In genomic region chr4:88619973-88620372, GRCh38 we compare ENCODE assay signal across 20 cellular contexts.
"Had no signal": no experiment of that assay in that cellular context is flagged by ENCODE, and none has a peak within 500 bp of the region (broad histone marks: within the 10 kb centered on the region; RNA-seq: fewer than 3 reads in every experiment).

No MANE protein-coding gene starts in this region.

- ATAC-seq: activated CD8-positive, alpha-beta T cell treated with anti-CD3 and anti-CD28 coated beads, Interleukin-2, amount 10 ng/mL, durations not matched to agents 7 days and 5 days; left lobe of liver; natural killer cell; stimulated activated naive B cell treated with anti-CD40 and anti-IgM and Interleukin-4, amounts not matched to agents 10 μg/mL and 1 μg/mL and 100 μg/mL, for 72 hours; WTC11 had no signal

- DNase-seq: activated CD4-positive, alpha-beta T cell treated with anti-CD3 and anti-CD28 coated beads for 4 hours; activated CD8-positive, alpha-beta memory T cell treated with anti-CD3 and anti-CD28 coated beads, Interleukin-2, amount 50 U/mL, for 4 hours; activated CD8-positive, alpha-beta T cell treated with anti-CD3 and anti-CD28 coated beads, Interleukin-2, amount 10 ng/mL, durations not matched to agents 7 days and 5 days; activated effector memory CD4-positive, alpha-beta T cell treated with anti-CD3 and anti-CD28 coated beads, Interleukin-2, amount 50 U/mL, for 16 hours; activated T-cell treated with anti-CD3 and anti-CD28 coated beads, Interleukin-2, amount 50 U/mL, for 48 hours; brain microvascular endothelial cell; effector CD8-positive, alpha-beta T cell; islet precursor cell; natural killer cell; stimulated activated CD4-positive, alpha-beta T cell treated with anti-CD3 and anti-CD28 coated beads, Interleukin-2, amount 100 ng/mL, for 48 hours; stimulated activated naive B cell treated with anti-CD40 and anti-IgM and Interleukin-4, amounts not matched to agents 10 μg/mL and 1 μg/mL and 100 μg/mL, for 72 hours; T-helper 2 cell; transverse colon had no signal

- H3K27me3 ChIP-seq: brain microvascular endothelial cell, neutrophil, transverse colon had no signal

- H3K27me3 Mint-ChIP-seq: activated naive CD4-positive, alpha-beta T cell treated with anti-CD3 and anti-CD28 coated beads, Interleukin-2, amount 50 U/mL, for 24 hours; central memory CD8-positive, alpha-beta T cell; memory B cell; stimulated activated naive B cell treated with anti-CD40 and anti-IgM and Interleukin-4, amounts not matched to agents 10 μg/mL and 1 μg/mL and 100 μg/mL, for 72 hours had no signal

- H3K27ac Mint-ChIP-seq: activated CD8-positive, alpha-beta T cell treated with anti-CD3 and anti-CD28 coated beads, Interleukin-2, amount 10 ng/mL, durations not matched to agents 7 days and 5 days; activated naive CD4-positive, alpha-beta T cell treated with anti-CD3 and anti-CD28 coated beads, Interleukin-2, amount 50 U/mL, for 24 hours; stimulated activated naive B cell treated with anti-CD40 and anti-IgM and Interleukin-4, amounts not matched to agents 10 μg/mL and 1 μg/mL and 100 μg/mL, for 72 hours; WTC11 had no signal

- H3K4me3 Mint-ChIP-seq: activated CD8-positive, alpha-beta T cell treated with anti-CD3 and anti-CD28 coated beads, Interleukin-2, amount 10 ng/mL, durations not matched to agents 7 days and 5 days; activated naive CD4-positive, alpha-beta T cell treated with anti-CD3 and anti-CD28 coated beads, Interleukin-2, amount 50 U/mL, for 24 hours; central memory CD8-positive, alpha-beta T cell; memory B cell; natural killer cell; stimulated activated naive B cell treated with anti-CD40 and anti-IgM and Interleukin-4, amounts not matched to agents 10 μg/mL and 1 μg/mL and 100 μg/mL, for 72 hours; WTC11 had no signal

- H3K4me1 ChIP-seq: transverse colon had no signal

- H3K36me3 ChIP-seq: brain microvascular endothelial cell had no signal

- H3K9me3 ChIP-seq: neutrophil had no signal

- H3K27ac ChIP-seq: brain microvascular endothelial cell, epithelial cell of prostate, neutrophil, transverse colon had no signal

- H3K4me3 ChIP-seq: transverse colon had no signal

- H3K4me1 Mint-ChIP-seq: WTC11 had no signal
